17 cellular contexts compared by ENCODE assay signal in the genomic region with DNA sequence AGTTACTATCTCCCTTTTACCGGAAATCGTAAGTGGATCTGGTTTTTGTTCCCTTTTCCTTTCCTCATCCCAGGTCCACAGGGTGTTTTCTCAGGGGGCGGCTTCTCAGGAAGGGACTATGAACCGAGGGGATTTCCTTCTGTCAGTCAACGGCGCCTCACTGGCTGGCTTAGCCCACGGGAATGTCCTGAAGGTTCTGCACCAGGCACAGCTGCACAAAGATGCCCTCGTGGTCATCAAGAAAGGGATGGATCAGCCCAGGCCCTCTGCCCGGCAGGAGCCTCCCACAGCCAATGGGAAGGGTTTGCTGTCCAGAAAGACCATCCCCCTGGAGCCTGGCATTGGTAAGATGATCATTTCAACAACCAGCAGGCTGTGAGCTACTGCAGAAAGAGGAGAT.
A peak's percentile ranks its signal among the peaks of the same experiment; 100 is the strongest.
DNase-seq lines count a peak whose midpoint lies in the region; ATAC-seq, FAIRE-seq and TF ChIP-seq lines count a peak whose summit lies in the region.
"Had no signal": no experiment of that assay in that cellular context is flagged by ENCODE, and none has a peak within 500 bp of the region (broad histone marks: within the 10 kb centered on the region; RNA-seq: fewer than 3 reads in every experiment).

No MANE protein-coding gene starts in this region.

- BruUV-seq in K562 (replicated peaks; lab: Mats Ljungman, UMichigan), result no TSS peak

- H3K4me3 ChIP-seq in GM23338 (no peak overlapping the region), K562 (no peak overlapping the region), psoas muscle (no peak overlapping the region), tibial artery (no peak overlapping the region)
- H3K4me3 ChIP-seq: PC-9 had no signal

- no peak for TF ChIP-seq RAD21 in K562 (CRISPR knock-in tag; conservative IDR thresholded peaks at IDR 0.05 in 1 of 2, IDR thresholded peaks at IDR 0.05 in 1 of 2)

- H3K36me3 ChIP-seq in GM23338 (ENCODE audit: insufficient read depth) (peaks cover 4% of the 10 kb centered on the region), K562 (ENCODE audit: control insufficient read depth, insufficient read depth, low read length) (peaks cover 38% of the 10 kb centered on the region), psoas muscle (ENCODE audit: insufficient read depth in 1 of 2, low read depth in 1 of 2) (peaks cover 0 to 65% of the 10 kb centered on the region in 2 donors), tibial artery (peaks cover 24 to 57% (median 56%) of the 10 kb centered on the region in 3 donors)

- H3K79me2 ChIP-seq in GM23338 (replicated peaks; ENCODE audit: insufficient read depth) (no peaks in the 10 kb centered on the region), K562 (ENCODE audit: control insufficient read depth, insufficient read depth, low read length) (no peaks in the 10 kb centered on the region)

- H3K27me3 Mint-ChIP-seq in GM23338 (ENCODE audit: insufficient read depth, low read depth, poor library complexity), result peaks cover 10% of the 10 kb centered on the region
- H3K27me3 Mint-ChIP-seq: activated CD8-positive, alpha-beta T cell treated with anti-CD3 and anti-CD28 coated beads for 36 hours had no signal

- H3K36me3 Mint-ChIP-seq in GM23338 (ENCODE audit: low read depth), result peaks cover 46% of the 10 kb centered on the region

- no peaks in the 10 kb centered on the region for H3K4me1 ChIP-seq in GM23338 (ENCODE audit: insufficient read depth)
- H3K4me1 ChIP-seq in K562 (replicated peaks in 1 of 2; ENCODE audit: control insufficient read depth in 2 of 2, insufficient read depth in 2 of 2, low read length in 2 of 2), result no peaks in the 10 kb centered on the region
- H3K4me1 ChIP-seq in psoas muscle, result peaks cover 11% of the 10 kb centered on the region
- H3K4me1 ChIP-seq in tibial artery, result peaks cover 0 to 36% (median 6%) of the 10 kb centered on the region in 4 donors

- POLR2A ChIA-PET in K562 (lab: Yijun Ruan, JAX), result interaction anchor here (0.6 kb wide), 1 partner anchor 92 kb away, joined by 3 read pairs; no protein-coding TSS in a partner anchor

- no peak overlapping the region for H3K4me3 Mint-ChIP-seq in GM23338
- H3K4me3 Mint-ChIP-seq: activated CD8-positive, alpha-beta T cell treated with anti-CD3 and anti-CD28 coated beads for 36 hours; immature natural killer cell had no signal

- CTCF ChIA-PET in K562 (lab: Yijun Ruan, JAX; ENCODE audit: low intra/inter-chr PET ratio), result no interaction called here

- H2AFZ ChIP-seq in GM23338 (no peak overlapping the region), K562 (ENCODE audit: low read depth, low read length) (no peak overlapping the region)
- H2AFZ ChIP-seq: PC-9 had no signal

- FAIRE-seq in K562 (lab: Jason Lieb, UNC), result no peak

- no peaks in the 10 kb centered on the region for H3F3A ChIP-seq in GM23338 (replicated peaks; ENCODE audit: low read depth)

- H3K4me2 ChIP-seq in GM23338 (no peak overlapping the region), K562 (ENCODE audit: insufficient read depth, low read length) (no peak overlapping the region)
- H3K4me2 ChIP-seq: PC-9 had no signal

- no peaks in the 10 kb centered on the region for H3K9me2 ChIP-seq in GM23338 (ENCODE audit: insufficient read depth)

- intact Hi-C loops in K562 (cut with micrococcal nuclease) (loop anchor here (10.0 kb wide), 1 partner anchor 517 kb away; no protein-coding TSS in a partner anchor), psoas muscle (cut with DNase I) (loop anchor here (10.0 kb wide), 2 partner anchors 453 to 513 kb away; no protein-coding TSS in a partner anchor), tibial artery (cut with DNase I; ENCODE audit: low total_unique reads) (no loop called here)

- no peaks in the 10 kb centered on the region; the same call in 2 of the 3 replicates for H3K4me1 Mint-ChIP-seq in GM23338

- in situ Hi-C loops in K562 (cut with MboI), result loop anchor here (10.0 kb wide), 1 partner anchor 513 kb away; no protein-coding TSS in a partner anchor

- H4K20me1 ChIP-seq in GM23338 (replicated peaks; ENCODE audit: insufficient read depth) (0 out of 2 replicates have a peak, but pooled peaks cover 11% of the 10 kb centered on the region), K562 (replicated peaks; ENCODE audit: control insufficient read depth, insufficient read depth, low read length) (no peaks in the 10 kb centered on the region)

- H3K27ac Mint-ChIP-seq in GM23338, result no peak overlapping the region
- H3K27ac Mint-ChIP-seq: activated CD8-positive, alpha-beta T cell treated with anti-CD3 and anti-CD28 coated beads for 36 hours had no signal

- TF ChIP-seq POLR2A in K562 (conservative IDR thresholded peaks at IDR 0.05), result no peak

- H3K9me1 ChIP-seq in K562 (ENCODE audit: control insufficient read depth, insufficient read depth, low read length), result no peaks in the 10 kb centered on the region

- H3K9me3 ChIP-seq in K562 (replicated peaks; ENCODE audit: control insufficient read depth, insufficient read depth, low read depth, low read length) (no peaks in the 10 kb centered on the region), psoas muscle (no peaks in the 10 kb centered on the region), tibial artery (no peaks in the 10 kb centered on the region)

- TF ChIP-seq CTCF in GM23338 (conservative IDR thresholded peaks at IDR 0.05; ENCODE audit: low read depth in 2 of 2), result no peak
- TF ChIP-seq CTCF in K562 (IDR thresholded peaks at IDR 0.05 in 2 of 3, conservative IDR thresholded peaks at IDR 0.05 in 1 of 3; ENCODE audit: insufficient read depth in 2 of 3, low read depth in 1 of 3, low read length in 3 of 3), result no peak
- no peak for TF ChIP-seq CTCF in psoas muscle (IDR thresholded peaks at IDR 0.05)
- TF ChIP-seq CTCF in tibial artery (IDR thresholded peaks at IDR 0.05), result no peak

- TF ChIP-seq EP300 in K562 (IDR thresholded peaks at IDR 0.05; ENCODE audit: low read length), result no peak

- no peaks in the 10 kb centered on the region for H3K9me3 Mint-ChIP-seq in GM23338
- H3K9me3 Mint-ChIP-seq: activated CD8-positive, alpha-beta T cell treated with anti-CD3 and anti-CD28 coated beads for 36 hours; immature natural killer cell had no signal

- DNase-seq in GM23338 (ENCODE audit: low spot score) (no peak), K562 (ENCODE audit: extremely low read depth in 1 of 4, low spot score in 3 of 4) (no peak), islet precursor cell (peak; percentile 59), psoas muscle (no peak), activated T-cell treated with anti-CD3 and anti-CD28 coated beads for 4 hours (no peak), SW480 (ENCODE audit: low spot score) (no peak), tibial artery (no peak)
- DNase-seq: activated CD8-positive, alpha-beta T cell treated with anti-CD3 and anti-CD28 coated beads for 36 hours; immature natural killer cell; NCI-H1092; NCI-H2081 treated with DMSO at 0.1 percent for 48 hours; occipital lobe; PC-9; stimulated activated CD4-positive, alpha-beta T cell treated with anti-CD3 and anti-CD28 coated beads, Interleukin-12 subunit alpha, Interleukin-12 subunit beta, amount 100 ng/mL, for 4 hours; stimulated activated naive CD4-positive, alpha-beta T cell treated with Interleukin-2 at 50 U/mL for 16 hours; SW 1271 had no signal

- H3K27me3 ChIP-seq in GM23338 (ENCODE audit: insufficient read depth) (no peaks in the 10 kb centered on the region), K562 (ENCODE audit: control insufficient read depth in 2 of 2, insufficient read depth in 2 of 2, low read length in 2 of 2) (no peaks in the 10 kb centered on the region), psoas muscle (ENCODE audit: insufficient read depth in 3 of 3, low read length in 2 of 3) (no peaks in the 10 kb centered on the region), tibial artery (no peaks in the 10 kb centered on the region)

- ATAC-seq in GM23338 (peak; percentile 62), K562 (no peak), psoas muscle (no peak), GM21381 (IDR thresholded peaks at IDR 0.05; ENCODE audit: unreplicated experiment) (no peak)
- ATAC-seq: activated CD8-positive, alpha-beta T cell treated with anti-CD3 and anti-CD28 coated beads for 36 hours had no signal

- H3K27ac ChIP-seq in GM23338 (ENCODE audit: low read depth), result no peak overlapping the region
- H3K27ac ChIP-seq in K562 (ENCODE audit: extremely low read depth, low read depth, low read length), result no peak overlapping the region
- H3K27ac ChIP-seq in psoas muscle, result peak overlapping the region; percentile 55
- H3K27ac ChIP-seq in tibial artery, result peak overlapping the region in 1 of 2 donors; percentile 4
- H3K27ac ChIP-seq: PC-9 had no signal

- 87% methylated on average over 9 of the region's 9 CpGs for WGBS in K562 (ENCODE audit: insufficient coverage, low coverage, missing lambda C conversion rate)
- 50 to 63% (median 58%) methylated on average over 9 of the region's 9 CpGs for WGBS in psoas muscle, 3 donors

- no peak overlapping the region for H3K9ac ChIP-seq in K562 (ENCODE audit: insufficient read depth in 1 of 2, low read depth in 2 of 2, low read length in 2 of 2)

TF ChIP-seq in GM23338, 12 proteins besides CTCF, POLR2A, EP300 and RAD21 (continues in another document):
- TF ChIP-seq ZNF114 (CRISPR knock-in tag; IDR thresholded peaks at IDR 0.05) (no peak), POLR2AphosphoS5 (IDR thresholded peaks at IDR 0.05; ENCODE audit: low read depth) (no peak)

TF ChIP-seq in K562, 482 proteins besides CTCF, POLR2A, EP300 and RAD21 (continues in another document):
- 0 out of 2 replicates have a peak, but pooled peaks have one; percentile 10 for TF ChIP-seq PHF8 (IDR thresholded peaks at IDR 0.05; ENCODE audit: borderline replicate concordance, low read length)
